Comparison of ENCODE assay signal across 8 cellular contexts in the genomic region with DNA sequence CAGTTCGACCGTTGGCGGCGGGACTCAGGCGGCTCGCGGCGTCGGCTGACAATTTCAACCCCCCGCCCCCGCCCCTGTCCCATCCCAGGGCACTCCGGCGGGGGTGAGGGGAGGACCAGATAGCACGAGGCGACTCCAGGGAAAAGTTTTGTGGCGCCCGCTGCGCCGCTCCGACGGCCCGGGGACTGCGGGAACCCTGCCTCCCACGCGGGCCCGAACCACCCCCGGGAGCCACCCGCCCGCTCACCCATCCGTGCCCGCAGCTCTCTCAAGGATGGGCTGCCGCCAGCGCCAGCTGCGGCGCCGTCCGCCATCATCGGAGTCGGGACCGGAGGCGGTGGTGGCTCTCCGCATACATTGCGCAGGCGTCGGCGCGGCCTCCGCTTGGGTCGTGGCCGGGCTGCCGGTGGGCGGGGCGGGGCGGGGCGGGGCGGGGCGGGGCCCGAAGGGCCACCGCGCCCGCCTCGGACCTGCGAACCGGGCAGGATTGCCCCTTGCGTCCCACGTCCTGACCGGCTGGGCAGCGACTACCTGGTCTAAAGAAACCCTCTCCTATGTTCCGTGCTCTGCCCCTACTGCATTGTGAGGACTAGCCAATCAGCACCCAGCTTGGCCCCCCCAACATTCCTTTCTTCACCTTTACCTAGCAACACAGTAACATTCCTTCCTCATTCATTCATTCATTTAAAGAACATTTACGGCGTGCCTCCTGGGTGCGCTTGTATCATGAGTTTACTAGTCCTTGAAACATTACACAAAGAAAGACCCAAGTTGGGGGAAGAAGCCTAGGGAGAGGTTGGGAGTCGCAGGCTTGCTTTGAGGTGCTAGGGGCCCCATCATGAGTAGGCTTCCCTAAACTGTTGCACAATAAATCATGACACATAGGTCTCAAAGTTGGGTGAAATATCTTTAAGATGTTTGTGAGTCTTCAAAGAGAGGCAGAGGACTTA. TPM values are rescaled to one million over a fixed set of nuclear protein-coding genes. Genes with fewer than 3 reads are reported as not detected.
A peak's percentile ranks its signal among the peaks of the same experiment; 100 is the strongest.
DNase-seq lines count a peak whose midpoint lies in the region; ATAC-seq, FAIRE-seq and TF ChIP-seq lines count a peak whose summit lies in the region.

A gene with protein sequence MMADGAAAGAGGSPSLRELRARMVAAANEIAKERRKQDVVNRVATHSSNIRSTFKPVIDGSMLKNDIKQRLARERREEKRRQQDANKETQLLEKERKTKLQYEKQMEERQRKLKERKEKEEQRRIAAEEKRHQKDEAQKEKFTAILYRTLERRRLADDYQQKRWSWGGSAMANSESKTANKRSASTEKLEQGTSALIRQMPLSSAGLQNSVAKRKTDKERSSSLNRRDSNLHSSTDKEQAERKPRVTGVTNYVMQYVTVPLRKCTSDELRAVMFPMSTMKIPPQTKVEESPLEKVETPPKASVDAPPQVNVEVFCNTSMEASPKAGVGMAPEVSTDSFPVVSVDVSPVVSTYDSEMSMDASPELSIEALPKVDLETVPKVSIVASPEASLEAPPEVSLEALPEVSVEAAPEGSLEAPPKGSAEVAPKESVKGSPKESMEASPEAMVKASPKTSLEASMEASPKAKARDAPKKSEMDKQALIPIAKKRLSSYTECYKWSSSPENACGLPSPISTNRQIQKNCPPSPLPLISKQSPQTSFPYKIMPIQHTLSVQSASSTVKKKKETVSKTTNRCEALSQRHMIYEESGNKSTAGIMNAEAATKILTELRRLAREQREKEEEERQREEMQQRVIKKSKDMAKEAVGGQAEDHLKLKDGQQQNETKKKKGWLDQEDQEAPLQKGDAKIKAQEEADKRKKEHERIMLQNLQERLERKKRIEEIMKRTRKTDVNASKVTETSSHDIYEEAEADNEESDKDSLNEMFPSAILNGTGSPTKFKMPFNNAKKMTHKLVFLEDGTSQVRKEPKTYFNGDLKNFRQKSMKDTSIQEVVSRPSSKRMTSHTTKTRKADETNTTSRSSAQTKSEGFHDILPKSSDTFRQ (minus strand): TSS at position 359 of the 950 bp plus-strand sequence. CDS start 42 bp downstream, at position 317.

- peak; percentile 93 for ATAC-seq in activated B cell treated with CpG ODN at 0.5 μM for 24 hours (ENCODE audit: low read depth)
- peak; percentile 85 for ATAC-seq in central memory CD8-positive, alpha-beta T cell (replicated peaks; ENCODE audit: extremely low read depth, poor library complexity, severe bottlenecking)

- H3K27me3 Mint-ChIP-seq in activated B cell treated with CpG ODN at 0.5 μM for 24 hours, result no peaks in the 10 kb centered on the region
- H3K27me3 Mint-ChIP-seq in central memory CD8-positive, alpha-beta T cell, result no peaks in the 10 kb centered on the region

- peak within 1 kb of the TSS; percentile 86 for H3K4me3 Mint-ChIP-seq in activated B cell treated with CpG ODN at 0.5 μM for 24 hours
- peak within 1 kb of the TSS; percentile 78 for H3K4me3 Mint-ChIP-seq in central memory CD8-positive, alpha-beta T cell

- peak within 1 kb of the TSS; percentile 59 for H3K4me3 ChIP-seq in HFF-Myc (replicated peaks; ENCODE audit: low read depth, low read length)
- peak within 1 kb of the TSS; percentile 72 for H3K4me3 ChIP-seq in kidney epithelial cell (ENCODE audit: low read depth, low read length)

- CTCF ChIA-PET in activated B cell treated with CpG ODN at 0.5 μM for 24 hours (lab: Charles Lee), result no interaction called here

- peak within 1 kb of the TSS; percentile 81 for H3K27ac Mint-ChIP-seq in activated B cell treated with CpG ODN at 0.5 μM for 24 hours
- H3K27ac Mint-ChIP-seq in central memory CD8-positive, alpha-beta T cell (ENCODE audit: low read depth), result peak within 1 kb of the TSS; percentile 11

- peak; percentile 67 for DNase-seq in GM12891 (ENCODE audit: insufficient read length, low spot score)
- DNase-seq in HFF-Myc (ENCODE audit: extremely low read depth, low read depth), result no peak
- peak; percentile 24 for DNase-seq in MV-4-11 (lab: John Stamatoyannopoulos, UW)
- peak; percentile 61 for DNase-seq in activated B cell treated with CpG ODN at 0.5 μM for 24 hours
- peak; percentile 28 to 33 for DNase-seq in central memory CD8-positive, alpha-beta T cell (ENCODE audit: low spot score in 2 of 2)
- no peak for DNase-seq in kidney epithelial cell (ENCODE audit: low read depth)
- peak; percentile 60 for DNase-seq in stimulated activated CD4-positive, alpha-beta T cell treated with anti-CD3 and anti-CD28 coated beads, Interleukin-1b, Interleukin-23, amount 100 ng/mL, for 48 hours
- no peak for DNase-seq in GF-D8 (lab: John Stamatoyannopoulos, UW)

- TF ChIP-seq CTCF in HFF-Myc (IDR thresholded peaks at IDR 0.05; ENCODE audit: low read depth, low read length, missing control alignments) (no peak), activated B cell treated with CpG ODN at 0.5 μM for 24 hours (IDR thresholded peaks at IDR 0.05) (no peak), kidney epithelial cell (IDR thresholded peaks at IDR 0.05; ENCODE audit: insufficient read depth, low read length, poor library complexity, severe bottlenecking) (no peak)

- peaks cover 6% of the 10 kb centered on the region for H3K4me1 Mint-ChIP-seq in activated B cell treated with CpG ODN at 0.5 μM for 24 hours
- H3K4me1 Mint-ChIP-seq in central memory CD8-positive, alpha-beta T cell, result peaks cover 5% of the 10 kb centered on the region

- FAIRE-seq in GM12891 (lab: Jason Lieb, UNC), result peak; percentile 98

- no peaks in the 10 kb centered on the region for H3K36me3 ChIP-seq in kidney epithelial cell (ENCODE audit: control insufficient read depth, insufficient read depth, low read length)

- 0 out of 2 replicates have a peak, but pooled peaks have one; percentile 49 for TF ChIP-seq POLR2A in GM12891 (IDR thresholded peaks at IDR 0.05; ENCODE audit: low read depth, low read length)

- H3K9me3 Mint-ChIP-seq in activated B cell treated with CpG ODN at 0.5 μM for 24 hours, result no peaks in the 10 kb centered on the region
- H3K9me3 Mint-ChIP-seq in central memory CD8-positive, alpha-beta T cell, result no peaks in the 10 kb centered on the region

- intact Hi-C loops in activated B cell treated with CpG ODN at 0.5 μM for 24 hours (cut with micrococcal nuclease), result loop anchor here (1.0 to 5.0 kb wide), 4 partner anchors 39 to 441 kb away; no protein-coding TSS in a partner anchor

- peaks cover 2% of the 10 kb centered on the region for H3K36me3 Mint-ChIP-seq in activated B cell treated with CpG ODN at 0.5 μM for 24 hours (ENCODE audit: low read depth)
- peaks cover 4% of the 10 kb centered on the region for H3K36me3 Mint-ChIP-seq in central memory CD8-positive, alpha-beta T cell (ENCODE audit: insufficient read depth)

- POLR2A ChIA-PET in activated B cell treated with CpG ODN at 0.5 μM for 24 hours (lab: Charles Lee), result no interaction called here

- no peaks in the 10 kb centered on the region for H3K27me3 ChIP-seq in kidney epithelial cell (ENCODE audit: control insufficient read depth, insufficient read depth, low read length)

TF ChIP-seq in GM12891, 5 proteins besides CTCF, POLR2A, EP300 and RAD21:
- TF ChIP-seq SPI1 (IDR thresholded peaks at IDR 0.05; ENCODE audit: low read depth, low read length), result no peak
- peak; percentile 34; the same call in 1 of the 2 replicates for TF ChIP-seq TAF1 (IDR thresholded peaks at IDR 0.05; ENCODE audit: low read depth, low read length)
- 0 out of 2 replicates have a peak, but pooled peaks have one; percentile 32 for TF ChIP-seq POLR2AphosphoS5 (IDR thresholded peaks at IDR 0.05; ENCODE audit: low read depth, low read length)
- no peak for TF ChIP-seq PAX5 (IDR thresholded peaks at IDR 0.05; ENCODE audit: insufficient read depth, low read length, severe bottlenecking)

RNA-seq across cellular contexts. Expression of the gene that starts here (rescaled TPM):
- polyA plus RNA-seq in GM12891 (2012; ENCODE audit: low read depth, missing spikeins), result 8.0 TPM
- total RNA-seq in activated B cell treated with CpG ODN at 0.5 μM for 24 hours, result 11.2 and 12.2 TPM in 2 replicates
- 9.2 and 9.4 TPM in 2 replicates for total RNA-seq in kidney epithelial cell

Comparison
In these comparisons a context has a peak if more than half of its experiments do, and no peak if none do; other contexts are left out.
1. DNase-seq: peak in GM12891 (single experiment), MV-4-11 (single experiment), activated B cell treated with CpG ODN at 0.5 μM for 24 hours (single experiment), central memory CD8-positive, alpha-beta T cell (2 of 2) and stimulated activated CD4-positive, alpha-beta T cell treated with anti-CD3 and anti-CD28 coated beads, Interleukin-1b, Interleukin-23, amount 100 ng/mL, for 48 hours (single experiment); none in HFF-Myc (single experiment), kidney epithelial cell (single experiment) and GF-D8 (single experiment).